ENCODE assay signal across 8 cellular contexts in the genomic region with DNA sequence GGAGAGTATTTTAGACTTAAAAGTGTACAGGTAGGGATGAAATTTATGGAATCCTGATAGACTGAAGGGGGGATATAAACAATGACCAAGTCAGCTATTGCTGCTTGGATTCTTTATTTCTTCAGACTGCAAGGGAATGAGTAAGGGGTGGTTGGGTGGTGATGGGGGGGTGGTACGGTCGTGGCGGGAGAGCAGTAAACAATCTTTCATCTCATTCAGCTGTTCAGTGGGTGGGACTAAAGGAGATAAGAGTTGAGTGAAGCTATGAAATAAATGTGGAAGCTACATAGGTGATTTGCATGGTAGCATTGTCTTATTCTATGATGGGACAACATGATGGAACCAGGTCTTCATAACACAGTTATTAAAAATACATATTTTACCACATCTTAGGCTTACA. TPM values are rescaled to one million over a fixed set of nuclear protein-coding genes. Genes with fewer than 3 reads are reported as not detected.
A peak's percentile ranks its signal among the peaks of the same experiment; 100 is the strongest.
DNase-seq lines count a peak whose midpoint lies in the region; ATAC-seq and TF ChIP-seq lines count a peak whose summit lies in the region.

No MANE protein-coding gene starts in this region.

- H3K4me3 ChIP-seq in A673 (ENCODE audit: low read depth, low read length, poor library complexity, severe bottlenecking) (peak overlapping the region; percentile 95), thoracic aorta (peak overlapping the region; percentile 98)

- CTCF ChIA-PET in A673 (lab: Charles Lee) = no interaction called here

- H3K4me1 ChIP-seq in A673 (ENCODE audit: insufficient read depth, low read length, poor library complexity, severe bottlenecking) (peaks cover 34% of the 10 kb centered on the region), thoracic aorta (ENCODE audit: control insufficient read depth in 1 of 2, low read depth in 2 of 2) (peaks cover 26 to 65% of the 10 kb centered on the region in 2 donors)

- TF ChIP-seq CTCF in A673 (conservative IDR thresholded peaks at IDR 0.05; ENCODE audit: low read depth, low read length) = no peak
- no peak for TF ChIP-seq CTCF in thoracic aorta (IDR thresholded peaks at IDR 0.05)

- H3K27ac ChIP-seq in A673 (ENCODE audit: low read depth, low read length, poor library complexity, severe bottlenecking) = no peak overlapping the region
- peak overlapping the region; percentile 98 to 99 for H3K27ac ChIP-seq in thoracic aorta

- POLR2A ChIA-PET in A673 (lab: Charles Lee; ENCODE audit: low non-redundant PET) = no interaction called here

- intact Hi-C loops in A673 (cut with micrococcal nuclease; ENCODE audit: unreplicated experiment) = loop anchor here (10.0 kb wide), 3 partner anchors 72 to 158 kb away; no protein-coding TSS in a partner anchor

- H3K9me3 ChIP-seq in A673 (ENCODE audit: low read depth, low read length, poor library complexity, severe bottlenecking) = no peaks in the 10 kb centered on the region
- no peaks in the 10 kb centered on the region for H3K9me3 ChIP-seq in thoracic aorta

- H3K27me3 ChIP-seq in A673 (replicated peaks; ENCODE audit: insufficient read depth, low read depth, low read length, poor library complexity) (no peaks in the 10 kb centered on the region), thoracic aorta (replicated peaks; ENCODE audit: insufficient read depth) (no peaks in the 10 kb centered on the region)

- ATAC-seq in thoracic aorta (ENCODE audit: insufficient number of reproducible peaks, low FRiP score, low read depth) = no peak
- ATAC-seq in HG02852 (IDR thresholded peaks at IDR 0.05; ENCODE audit: unreplicated experiment) = no peak
- ATAC-seq in GM18498 (IDR thresholded peaks at IDR 0.05; ENCODE audit: unreplicated experiment) = no peak
- no peak for ATAC-seq in HG03571 (IDR thresholded peaks at IDR 0.05; ENCODE audit: unreplicated experiment)

- no peak for DNase-seq in A673 (ENCODE audit: low spot score)
- DNase-seq in HT-29 (ENCODE audit: low spot score) = peak; percentile 32
- DNase-seq in activated naive CD4-positive, alpha-beta T cell treated with anti-CD3 and anti-CD28 coated beads, Interleukin-2, amount 50 U/mL, for 16 hours = peak; percentile 19
- peak; percentile 28 for DNase-seq in left kidney (ENCODE audit: low read depth, low spot score)
- DNase-seq in thoracic aorta (ENCODE audit: low spot score) = no peak

- no TSS peak for BruUV-seq in A673 (replicated peaks; lab: Mats Ljungman, UMichigan)

- H3K36me3 ChIP-seq in A673 (ENCODE audit: insufficient read depth, low read length, poor library complexity, severe bottlenecking) (no peaks in the 10 kb centered on the region), thoracic aorta (no peaks in the 10 kb centered on the region)

RNA-seq across cellular contexts. Expression of gene SEPTIN7, which starts 1.8 kb away (rescaled TPM):
- total RNA-seq in A673 (2021) = 295 TPM in 2 replicates
- total RNA-seq in HT-29 (2014; rRNA removed; shearing (Covaris generic)) = 79.4 and 85.8 TPM in 2 replicates
- total RNA-seq in thoracic aorta = 100 to 1,000 TPM; 165 to 224 TPM

Comparison
In these comparisons a context has a peak if more than half of its experiments do, and no peak if none do; other contexts are left out.
1. DNase-seq: peak in HT-29 (single experiment), activated naive CD4-positive, alpha-beta T cell treated with anti-CD3 and anti-CD28 coated beads, Interleukin-2, amount 50 U/mL, for 16 hours (single experiment) and left kidney (single experiment); none in A673 (single experiment) and thoracic aorta (single experiment).